Comparison of ENCODE assay signal across 16 cellular contexts in the genomic region with DNA sequence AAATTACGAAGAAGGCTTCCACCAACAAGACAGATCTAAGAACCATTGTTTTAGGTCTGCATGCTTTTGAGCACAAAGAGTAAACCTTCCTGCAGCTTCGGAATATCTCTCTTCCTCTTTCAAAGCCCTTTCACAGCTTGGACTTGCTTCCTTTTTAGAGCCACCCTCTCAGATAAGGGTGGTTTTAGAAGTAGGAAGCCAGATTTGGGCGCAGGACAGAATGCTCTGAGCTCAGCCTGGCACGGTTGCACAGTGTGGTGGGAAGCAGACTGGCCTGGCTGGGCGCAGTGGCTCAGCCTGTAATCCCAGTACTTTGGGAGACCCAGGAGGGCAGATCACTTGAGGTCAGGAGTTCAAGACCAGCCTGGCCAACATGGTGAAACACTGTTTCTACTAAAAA. TPM values are rescaled to one million over a fixed set of nuclear protein-coding genes. Genes with fewer than 3 reads are reported as not detected.
DNase-seq lines count a peak whose midpoint lies in the region; ATAC-seq and TF ChIP-seq lines count a peak whose summit lies in the region.
"Had no signal": no experiment of that assay in that cellular context is flagged by ENCODE, and none has a peak within 500 bp of the region (broad histone marks: within the 10 kb centered on the region; RNA-seq: fewer than 3 reads in every experiment).

No MANE protein-coding gene starts in this region.

- intact Hi-C loops in left cardiac atrium (cut with DNase I) (no loop called here), posterior cingulate gyrus (cut with DNase I) (no loop called here)
- intact Hi-C loops in activated CD4-positive, alpha-beta memory T cell treated with anti-CD3 and anti-CD28 coated beads for 36 hours (cut with micrococcal nuclease), result no loop called here

- no peaks in the 10 kb centered on the region for H3K9me3 Mint-ChIP-seq in activated CD4-positive, alpha-beta memory T cell treated with anti-CD3 and anti-CD28 coated beads for 36 hours
- H3K9me3 Mint-ChIP-seq: activated T-cell treated with anti-CD3 and anti-CD28 coated beads, Interleukin-2, amount 50 U/mL, for 4 hours; mesothelial cell of epicardium had no signal

- POLR2A ChIA-PET in activated CD4-positive, alpha-beta memory T cell treated with anti-CD3 and anti-CD28 coated beads for 36 hours (lab: Charles Lee), result no interaction called here

- no peak overlapping the region for H3K27ac Mint-ChIP-seq in activated CD4-positive, alpha-beta memory T cell treated with anti-CD3 and anti-CD28 coated beads for 36 hours
- H3K27ac Mint-ChIP-seq: activated CD4-positive, alpha-beta T cell treated with anti-CD3 and anti-CD28 coated beads for 36 hours; progenitor cell of endocrine pancreas had no signal

- DNase-seq in GM12865 (ENCODE audit: low read depth) (peak; percentile 13), RPMI8226 (peak; percentile 8), left cardiac atrium (peak; percentile 63), posterior cingulate gyrus (peak in 8 of 10 donors; percentile 21 to 90 (median 54)), NCI-H446 (lab: John Stamatoyannopoulos, UW) (no peak)
- DNase-seq in activated CD4-positive, alpha-beta memory T cell treated with anti-CD3 and anti-CD28 coated beads for 36 hours, result no peak
- DNase-seq: activated CD4-positive, alpha-beta T cell treated with anti-CD3 and anti-CD28 coated beads for 36 hours; activated T-cell treated with anti-CD3 and anti-CD28 coated beads, Interleukin-2, amount 50 U/mL, for 4 hours; amniotic stem cell; dermis blood vessel endothelial cell; NCI-H2227 treated with DMSO at 0.1 percent for 48 hours; stimulated activated CD4-positive, alpha-beta T cell treated with anti-CD3 and anti-CD28 coated beads, Interleukin-2, amount 100 ng/mL, for 24 hours had no signal

- TF ChIP-seq CTCF in GM12865 (IDR thresholded peaks at IDR 0.05; ENCODE audit: insufficient read depth, low read depth, low read length, missing control alignments), result no peak

- H3K27me3 Mint-ChIP-seq in activated CD4-positive, alpha-beta memory T cell treated with anti-CD3 and anti-CD28 coated beads for 36 hours, result no peaks in the 10 kb centered on the region
- H3K27me3 Mint-ChIP-seq: activated CD4-positive, alpha-beta T cell treated with anti-CD3 and anti-CD28 coated beads for 36 hours; progenitor cell of endocrine pancreas had no signal

- no peak overlapping the region for H3K4me3 ChIP-seq in GM12865 (ENCODE audit: low read depth, low read length)

- peaks cover 6% of the 10 kb centered on the region for H3K4me1 Mint-ChIP-seq in activated CD4-positive, alpha-beta memory T cell treated with anti-CD3 and anti-CD28 coated beads for 36 hours (ENCODE audit: low read depth)
- H3K4me1 Mint-ChIP-seq: activated CD4-positive, alpha-beta T cell treated with anti-CD3 and anti-CD28 coated beads for 36 hours had no signal

- CTCF ChIA-PET in activated CD4-positive, alpha-beta memory T cell treated with anti-CD3 and anti-CD28 coated beads for 36 hours (lab: Charles Lee), result no interaction called here

- H3K36me3 Mint-ChIP-seq in activated CD4-positive, alpha-beta memory T cell treated with anti-CD3 and anti-CD28 coated beads for 36 hours, result no peaks in the 10 kb centered on the region
- H3K36me3 Mint-ChIP-seq: mesothelial cell of epicardium had no signal

- H3K4me3 Mint-ChIP-seq in activated CD4-positive, alpha-beta memory T cell treated with anti-CD3 and anti-CD28 coated beads for 36 hours, result no peak overlapping the region
- H3K4me3 Mint-ChIP-seq: activated CD4-positive, alpha-beta T cell treated with anti-CD3 and anti-CD28 coated beads for 36 hours; activated T-cell treated with anti-CD3 and anti-CD28 coated beads, Interleukin-2, amount 50 U/mL, for 4 hours; mesothelial cell of epicardium had no signal

- ATAC-seq in left cardiac atrium, result peak; percentile 85 to 90
- no peak for ATAC-seq in GM21390 (IDR thresholded peaks at IDR 0.05; ENCODE audit: unreplicated experiment)
- no peak for ATAC-seq in HG02642 (IDR thresholded peaks at IDR 0.05; ENCODE audit: poor library complexity, unreplicated experiment)
- ATAC-seq: activated CD4-positive, alpha-beta T cell treated with anti-CD3 and anti-CD28 coated beads for 36 hours; activated T-cell treated with anti-CD3 and anti-CD28 coated beads, Interleukin-2, amount 50 U/mL, for 4 hours had no signal

RNA-seq across cellular contexts. Expression of gene PNRC1, which starts 35.6 kb away (rescaled TPM):
- total RNA-seq in left cardiac atrium, result 100 to 1,000 TPM; 177 to 202 TPM
- total RNA-seq in activated CD4-positive, alpha-beta memory T cell treated with anti-CD3 and anti-CD28 coated beads for 36 hours, result 10 to 100 TPM; 95.1 TPM

Comparison
In these comparisons a context has a peak if more than half of its experiments do, and no peak if none do; other contexts are left out.
1. DNase-seq: peak in GM12865 (single experiment), RPMI8226 (single experiment), left cardiac atrium (single experiment) and posterior cingulate gyrus (8 of 10); none in activated CD4-positive, alpha-beta memory T cell treated with anti-CD3 and anti-CD28 coated beads for 36 hours (single experiment) and NCI-H446 (0 of 2).
2. ATAC-seq: peak in left cardiac atrium (2 of 2); none in GM21390 (single experiment) and HG02642 (single experiment).